Comparison of ENCODE assay signal across 10 cellular contexts in the genomic region with DNA sequence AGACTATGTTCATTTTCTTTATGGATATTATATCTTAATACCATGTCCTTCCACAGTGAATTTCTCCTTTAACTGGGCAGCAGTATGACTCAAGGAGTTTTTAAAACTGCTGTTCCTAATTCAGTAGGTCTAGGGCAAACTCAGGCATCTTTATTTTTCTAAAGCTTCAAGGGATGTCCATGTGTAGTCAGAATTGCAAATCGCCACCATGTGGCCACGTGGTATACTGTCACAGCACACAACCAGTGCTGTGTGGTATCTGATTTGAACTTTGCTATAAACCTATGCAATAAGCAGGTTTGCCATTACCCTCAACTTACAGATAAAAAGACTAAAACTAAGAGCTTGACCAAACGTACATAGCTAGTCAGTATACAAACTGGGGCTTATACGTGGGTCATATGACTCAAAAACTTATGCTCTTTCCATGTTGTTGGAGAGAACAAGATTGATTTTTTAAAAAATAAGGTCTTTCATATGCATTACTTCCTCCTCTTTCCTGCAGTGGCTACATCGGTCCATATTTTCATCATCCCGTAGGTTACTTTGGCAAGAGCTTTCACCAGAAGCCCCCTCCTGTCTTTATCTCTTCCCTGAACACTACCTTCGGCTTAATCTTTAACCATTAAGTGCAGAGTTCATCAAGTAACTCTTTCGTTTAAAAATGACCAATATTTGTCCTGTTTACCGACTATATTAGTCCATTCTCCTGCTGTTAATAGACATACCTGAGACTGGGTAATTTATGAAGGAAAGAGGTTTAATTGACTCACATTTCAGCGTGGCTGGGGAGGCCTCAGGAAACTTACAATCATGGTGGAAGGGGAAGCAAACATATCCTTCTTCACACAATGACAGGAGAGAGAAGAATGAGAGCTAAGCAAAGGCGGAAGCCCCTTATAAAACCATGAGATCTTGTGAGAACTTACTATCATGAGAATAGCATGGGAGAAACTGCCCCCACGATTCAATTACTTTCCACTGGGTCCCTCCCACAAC. TPM values are rescaled to one million over a fixed set of nuclear protein-coding genes. Genes with fewer than 3 reads are reported as not detected.
DNase-seq lines count a peak whose midpoint lies in the region; ATAC-seq and TF ChIP-seq lines count a peak whose summit lies in the region.
"Had no signal": no experiment of that assay in that cellular context is flagged by ENCODE, and none has a peak within 500 bp of the region (broad histone marks: within the 10 kb centered on the region; RNA-seq: fewer than 3 reads in every experiment).

No MANE protein-coding gene starts in this region.

- H2BK15ac ChIP-seq in mesendoderm (replicated peaks; ENCODE audit: low read depth), result no peak overlapping the region

- no peak overlapping the region for H3K4ac ChIP-seq in mesendoderm (ENCODE audit: low read depth, low read length)

- H3K4me1 ChIP-seq in mesendoderm (ENCODE audit: control insufficient read depth, low read depth, low read length), result no peaks in the 10 kb centered on the region

- H3K9ac ChIP-seq in mesendoderm (ENCODE audit: low read length), result no peak overlapping the region
- H3K9ac ChIP-seq: BLaER1 treated with 17β-estradiol and CSF1 and Interleukin-3, amounts not matched to agents 10 nM and 100 nM had no signal

- peak; percentile 82 for TF ChIP-seq CTCF in chondrocyte (IDR thresholded peaks at IDR 0.05)

- H4K5ac ChIP-seq in mesendoderm (ENCODE audit: low read length), result no peak overlapping the region

- peak; percentile 71 for ATAC-seq in GM21447 (IDR thresholded peaks at IDR 0.05; ENCODE audit: unreplicated experiment)
- peak; percentile 76 for ATAC-seq in HG03571 (IDR thresholded peaks at IDR 0.05; ENCODE audit: unreplicated experiment)
- ATAC-seq in SK-N-SH treated with all-trans-retinoic acid at 6 μM for 48 hours, result peak; percentile 96

- no peaks in the 10 kb centered on the region for H3K27me3 ChIP-seq in mesendoderm (ENCODE audit: insufficient read depth, low read length, poor library complexity)
- H3K27me3 ChIP-seq: BLaER1 treated with 17β-estradiol and CSF1 and Interleukin-3, amounts not matched to agents 10 nM and 100 nM had no signal

- H3K4me3 ChIP-seq in mesendoderm (ENCODE audit: low read length), result no peak overlapping the region
- H3K4me3 ChIP-seq: BLaER1 treated with 17β-estradiol and CSF1 and Interleukin-3, amounts not matched to agents 10 nM and 100 nM had no signal

- no peak overlapping the region for H2BK5ac ChIP-seq in mesendoderm (ENCODE audit: low read length)

- H3K23ac ChIP-seq in mesendoderm (ENCODE audit: low read length), result no peak overlapping the region

- H3K27ac Mint-ChIP-seq in chondrocyte (ENCODE audit: unreplicated experiment), result no peak overlapping the region
- H3K27ac Mint-ChIP-seq: activated naive CD8-positive, alpha-beta T cell had no signal

- H3K79me2 ChIP-seq in mesendoderm (ENCODE audit: control insufficient read depth, insufficient read depth, low read length), result no peaks in the 10 kb centered on the region

- H3K4me1 Mint-ChIP-seq in chondrocyte (ENCODE audit: low read depth), result peaks cover 10% of the 10 kb centered on the region

- no peaks in the 10 kb centered on the region for H3K36me3 ChIP-seq in mesendoderm (ENCODE audit: control insufficient read depth, insufficient read depth, low read length)
- H3K36me3 ChIP-seq: BLaER1 treated with 17β-estradiol and CSF1 and Interleukin-3, amounts not matched to agents 10 nM and 100 nM had no signal

- WGBS in mesendoderm (ENCODE audit: extremely low coverage, insufficient coverage, low lambda C conversion rate), result no CpG with 5 or more reads among the region's 12 CpGs

- H3K4me2 ChIP-seq in mesendoderm (ENCODE audit: low read length), result no peak overlapping the region
- H3K4me2 ChIP-seq: BLaER1 treated with 17β-estradiol and CSF1 and Interleukin-3, amounts not matched to agents 10 nM and 100 nM had no signal

- no peak overlapping the region for H3K18ac ChIP-seq in mesendoderm (ENCODE audit: low read length)

- DNase-seq in NCI-H1105 treated with DMSO at 0.1 percent for 48 hours (lab: John Stamatoyannopoulos, UW) (peak; percentile 35), NCI-H1105 (lab: John Stamatoyannopoulos, UW) (no peak), chondrocyte (ENCODE audit: low spot score) (no peak), mesendoderm (peak; percentile 59), activated gamma-delta T cell (lab: John Stamatoyannopoulos, UW) (no peak)

- no peak overlapping the region for H2AK5ac ChIP-seq in mesendoderm (ENCODE audit: low read length)

- no peaks in the 10 kb centered on the region for H3K79me1 ChIP-seq in mesendoderm (ENCODE audit: low read length)

- H3K9me3 Mint-ChIP-seq in chondrocyte (ENCODE audit: low read depth), result no peaks in the 10 kb centered on the region

- no peak overlapping the region for H4K8ac ChIP-seq in mesendoderm (ENCODE audit: low read depth, low read length)

- H2BK120ac ChIP-seq in mesendoderm (ENCODE audit: low read depth, low read length), result no peak overlapping the region

- no peaks in the 10 kb centered on the region for H3K36me3 Mint-ChIP-seq in chondrocyte (ENCODE audit: low read depth)
- H3K36me3 Mint-ChIP-seq: activated naive CD8-positive, alpha-beta T cell had no signal

- no peaks in the 10 kb centered on the region for H3K27me3 Mint-ChIP-seq in chondrocyte (ENCODE audit: low read depth)

- H3K4me3 Mint-ChIP-seq in chondrocyte (ENCODE audit: unreplicated experiment), result no peak overlapping the region
- H3K4me3 Mint-ChIP-seq: activated naive CD8-positive, alpha-beta T cell had no signal

- no peak overlapping the region for H3K27ac ChIP-seq in mesendoderm (ENCODE audit: low read depth, low read length)
- H3K27ac ChIP-seq: BLaER1 treated with 17β-estradiol and CSF1 and Interleukin-3, amounts not matched to agents 10 nM and 100 nM had no signal

- H3K56ac ChIP-seq in mesendoderm (ENCODE audit: low read length), result no peak overlapping the region

TF ChIP-seq in SK-N-SH treated with all-trans-retinoic acid at 6 μM for 48 hours, 23 proteins besides CTCF, POLR2A, EP300 and RAD21 (continues in another document):
- TF ChIP-seq PPARA (CRISPR knock-in tag; IDR thresholded peaks at IDR 0.05; ENCODE audit: borderline replicate concordance), result no peak
- TF ChIP-seq, protein P1, sequence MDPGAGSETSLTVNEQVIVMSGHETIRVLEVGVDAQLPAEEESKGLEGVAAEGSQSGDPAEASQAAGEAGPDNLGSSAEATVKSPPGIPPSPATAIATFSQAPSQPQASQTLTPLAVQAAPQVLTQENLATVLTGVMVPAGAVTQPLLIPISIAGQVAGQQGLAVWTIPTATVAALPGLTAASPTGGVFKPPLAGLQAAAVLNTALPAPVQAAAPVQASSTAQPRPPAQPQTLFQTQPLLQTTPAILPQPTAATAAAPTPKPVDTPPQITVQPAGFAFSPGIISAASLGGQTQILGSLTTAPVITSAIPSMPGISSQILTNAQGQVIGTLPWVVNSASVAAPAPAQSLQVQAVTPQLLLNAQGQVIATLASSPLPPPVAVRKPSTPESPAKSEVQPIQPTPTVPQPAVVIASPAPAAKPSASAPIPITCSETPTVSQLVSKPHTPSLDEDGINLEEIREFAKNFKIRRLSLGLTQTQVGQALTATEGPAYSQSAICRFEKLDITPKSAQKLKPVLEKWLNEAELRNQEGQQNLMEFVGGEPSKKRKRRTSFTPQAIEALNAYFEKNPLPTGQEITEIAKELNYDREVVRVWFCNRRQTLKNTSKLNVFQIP (CRISPR knock-in tag; IDR thresholded peaks at IDR 0.05; ENCODE audit: borderline replicate concordance, low read depth), result no peak
- TF ChIP-seq, protein P2, sequence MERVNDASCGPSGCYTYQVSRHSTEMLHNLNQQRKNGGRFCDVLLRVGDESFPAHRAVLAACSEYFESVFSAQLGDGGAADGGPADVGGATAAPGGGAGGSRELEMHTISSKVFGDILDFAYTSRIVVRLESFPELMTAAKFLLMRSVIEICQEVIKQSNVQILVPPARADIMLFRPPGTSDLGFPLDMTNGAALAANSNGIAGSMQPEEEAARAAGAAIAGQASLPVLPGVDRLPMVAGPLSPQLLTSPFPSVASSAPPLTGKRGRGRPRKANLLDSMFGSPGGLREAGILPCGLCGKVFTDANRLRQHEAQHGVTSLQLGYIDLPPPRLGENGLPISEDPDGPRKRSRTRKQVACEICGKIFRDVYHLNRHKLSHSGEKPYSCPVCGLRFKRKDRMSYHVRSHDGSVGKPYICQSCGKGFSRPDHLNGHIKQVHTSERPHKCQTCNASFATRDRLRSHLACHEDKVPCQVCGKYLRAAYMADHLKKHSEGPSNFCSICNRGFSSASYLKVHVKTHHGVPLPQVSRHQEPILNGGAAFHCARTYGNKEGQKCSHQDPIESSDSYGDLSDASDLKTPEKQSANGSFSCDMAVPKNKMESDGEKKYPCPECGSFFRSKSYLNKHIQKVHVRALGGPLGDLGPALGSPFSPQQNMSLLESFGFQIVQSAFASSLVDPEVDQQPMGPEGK (CRISPR knock-in tag; IDR thresholded peaks at IDR 0.05; ENCODE audit: borderline replicate concordance), result no peak
- no peak for TF ChIP-seq SNAI2 (CRISPR knock-in tag; IDR thresholded peaks at IDR 0.05)
- no peak for TF ChIP-seq OSR1 (CRISPR knock-in tag; IDR thresholded peaks at IDR 0.05)
- TF ChIP-seq, protein P3, sequence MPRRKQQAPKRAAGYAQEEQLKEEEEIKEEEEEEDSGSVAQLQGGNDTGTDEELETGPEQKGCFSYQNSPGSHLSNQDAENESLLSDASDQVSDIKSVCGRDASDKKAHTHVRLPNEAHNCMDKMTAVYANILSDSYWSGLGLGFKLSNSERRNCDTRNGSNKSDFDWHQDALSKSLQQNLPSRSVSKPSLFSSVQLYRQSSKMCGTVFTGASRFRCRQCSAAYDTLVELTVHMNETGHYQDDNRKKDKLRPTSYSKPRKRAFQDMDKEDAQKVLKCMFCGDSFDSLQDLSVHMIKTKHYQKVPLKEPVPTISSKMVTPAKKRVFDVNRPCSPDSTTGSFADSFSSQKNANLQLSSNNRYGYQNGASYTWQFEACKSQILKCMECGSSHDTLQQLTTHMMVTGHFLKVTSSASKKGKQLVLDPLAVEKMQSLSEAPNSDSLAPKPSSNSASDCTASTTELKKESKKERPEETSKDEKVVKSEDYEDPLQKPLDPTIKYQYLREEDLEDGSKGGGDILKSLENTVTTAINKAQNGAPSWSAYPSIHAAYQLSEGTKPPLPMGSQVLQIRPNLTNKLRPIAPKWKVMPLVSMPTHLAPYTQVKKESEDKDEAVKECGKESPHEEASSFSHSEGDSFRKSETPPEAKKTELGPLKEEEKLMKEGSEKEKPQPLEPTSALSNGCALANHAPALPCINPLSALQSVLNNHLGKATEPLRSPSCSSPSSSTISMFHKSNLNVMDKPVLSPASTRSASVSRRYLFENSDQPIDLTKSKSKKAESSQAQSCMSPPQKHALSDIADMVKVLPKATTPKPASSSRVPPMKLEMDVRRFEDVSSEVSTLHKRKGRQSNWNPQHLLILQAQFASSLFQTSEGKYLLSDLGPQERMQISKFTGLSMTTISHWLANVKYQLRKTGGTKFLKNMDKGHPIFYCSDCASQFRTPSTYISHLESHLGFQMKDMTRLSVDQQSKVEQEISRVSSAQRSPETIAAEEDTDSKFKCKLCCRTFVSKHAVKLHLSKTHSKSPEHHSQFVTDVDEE (CRISPR knock-in tag; IDR thresholded peaks at IDR 0.05), result no peak
- TF ChIP-seq BACH2 (CRISPR knock-in tag; IDR thresholded peaks at IDR 0.05; ENCODE audit: borderline replicate concordance), result no peak

RNA-seq across cellular contexts. Expression of a gene that starts 8.0 kb away (rescaled TPM):
- total RNA-seq in chondrocyte, result 30.0 to 40.0 TPM (median 37.7 TPM) in 3 replicates
- 39.4 TPM for polyA plus RNA-seq in mesendoderm (2013, experiment 1 of 2)
- 38.3 TPM for polyA plus RNA-seq in mesendoderm (2013, experiment 2 of 2)

RNA-seq across cellular contexts. Expression of a gene that starts 32.0 kb away (rescaled TPM):
- total RNA-seq in chondrocyte, result 9.1 to 16.8 TPM (median 10.6 TPM) in 3 replicates
- polyA plus RNA-seq in mesendoderm (2013, experiment 1 of 2), result 27.8 TPM
- 29.1 TPM for polyA plus RNA-seq in mesendoderm (2013, experiment 2 of 2)

Comparison
In these comparisons a context has a peak if more than half of its experiments do, and no peak if none do; other contexts are left out.
1. DNase-seq: peak in NCI-H1105 treated with DMSO at 0.1 percent for 48 hours (single experiment) and mesendoderm (single experiment); none in NCI-H1105 (single experiment), chondrocyte (single experiment) and activated gamma-delta T cell (single experiment).
2. Peak in every context shown above with its lines, with median percentiles within 50 percentile points of each other: ATAC-seq.